In genomic region chr3:111999924-112000835, GRCh38 we compare ENCODE assay signal across 10 cellular contexts. TPM values are rescaled to one million over a fixed set of nuclear protein-coding genes. Genes with fewer than 3 reads are reported as not detected.
DNase-seq lines count a peak whose midpoint lies in the region; ATAC-seq and TF ChIP-seq lines count a peak whose summit lies in the region.
"Had no signal": no experiment of that assay in that cellular context is flagged by ENCODE, and none has a peak within 500 bp of the region (broad histone marks: within the 10 kb centered on the region; RNA-seq: fewer than 3 reads in every experiment).

No MANE protein-coding gene starts in this region.

- H2AK5ac ChIP-seq in mesendoderm (ENCODE audit: low read length) = peak overlapping the region; percentile 46

- peak overlapping the region; percentile 13 for H3K18ac ChIP-seq in mesendoderm (ENCODE audit: low read length)

- TF ChIP-seq CTCF in brain (conservative IDR thresholded peaks at IDR 0.05) = no peak

- H3K4me1 Mint-ChIP-seq in brain = peaks cover 64% of the 10 kb centered on the region

- H3K4me1 ChIP-seq in mesendoderm (ENCODE audit: control insufficient read depth, low read depth, low read length) = peaks cover 10% of the 10 kb centered on the region
- H3K4me1 ChIP-seq: A549, pancreas had no signal

- no peak overlapping the region for H2BK5ac ChIP-seq in mesendoderm (ENCODE audit: low read length)

- no peaks in the 10 kb centered on the region for H3K27me3 ChIP-seq in mesendoderm (ENCODE audit: insufficient read depth, low read length, poor library complexity)
- H3K27me3 ChIP-seq: pancreas had no signal

- no peaks in the 10 kb centered on the region for H3K79me2 ChIP-seq in mesendoderm (ENCODE audit: control insufficient read depth, insufficient read depth, low read length)

- DNase-seq in NCI-H1092 treated with DMSO at 0.1 percent for 48 hours (lab: John Stamatoyannopoulos, UW) = peak; percentile 63
- DNase-seq in NCI-H1092 (lab: John Stamatoyannopoulos, UW) = no peak
- DNase-seq in mesendoderm = no peak
- no peak for DNase-seq in medulla oblongata (ENCODE audit: extremely low spot score)

- peaks cover 29% of the 10 kb centered on the region for H3K36me3 Mint-ChIP-seq in brain

- H3K4me3 Mint-ChIP-seq in brain = peak overlapping the region; percentile 92 to 97 (median 95)

- no CpG with 5 or more reads among the region's 9 CpGs for WGBS in mesendoderm (ENCODE audit: extremely low coverage, insufficient coverage, low lambda C conversion rate)

- peak overlapping the region; percentile 98 to 100 (median 99) for H3K27ac Mint-ChIP-seq in brain

- peak overlapping the region; percentile 74 for H3K4me3 ChIP-seq in mesendoderm (ENCODE audit: low read length)
- H3K4me3 ChIP-seq: A549 had no signal

- H3K9ac ChIP-seq in mesendoderm (ENCODE audit: low read length) = peak overlapping the region; percentile 81

- no peaks in the 10 kb centered on the region for H3K36me3 ChIP-seq in mesendoderm (ENCODE audit: control insufficient read depth, insufficient read depth, low read length)
- H3K36me3 ChIP-seq: pancreas had no signal

- peak overlapping the region; percentile 60 for H4K5ac ChIP-seq in mesendoderm (ENCODE audit: low read length)

- no peaks in the 10 kb centered on the region for H3K9me3 Mint-ChIP-seq in brain

- no peaks in the 10 kb centered on the region for H3K79me1 ChIP-seq in mesendoderm (ENCODE audit: low read length)

- no peak overlapping the region for H3K23ac ChIP-seq in mesendoderm (ENCODE audit: low read length)

- peaks cover 13% of the 10 kb centered on the region for H3K27me3 Mint-ChIP-seq in brain

- H2BK15ac ChIP-seq in mesendoderm (replicated peaks; ENCODE audit: low read depth) = no peak overlapping the region

- peak overlapping the region; percentile 77 for H3K56ac ChIP-seq in mesendoderm (ENCODE audit: low read length)

- H3K27ac ChIP-seq in mesendoderm (ENCODE audit: low read depth, low read length) = no peak overlapping the region
- H3K27ac ChIP-seq: A549, pancreas had no signal

- no peak overlapping the region for H2BK120ac ChIP-seq in mesendoderm (ENCODE audit: low read depth, low read length)

- no peak overlapping the region for H3K4ac ChIP-seq in mesendoderm (ENCODE audit: low read depth, low read length)

- peak; percentile 30 for ATAC-seq in HG03432 (IDR thresholded peaks at IDR 0.05; ENCODE audit: unreplicated experiment)
- ATAC-seq in GM21528 (IDR thresholded peaks at IDR 0.05; ENCODE audit: low FRiP score, unreplicated experiment) = no peak
- no peak for ATAC-seq in GM21423 (IDR thresholded peaks at IDR 0.05; ENCODE audit: unreplicated experiment)
- ATAC-seq: A549 had no signal

- H3K4me2 ChIP-seq in mesendoderm (ENCODE audit: low read length) = peak overlapping the region; percentile 62
- H3K4me2 ChIP-seq: A549 had no signal

- H4K8ac ChIP-seq in mesendoderm (ENCODE audit: low read depth, low read length) = no peak overlapping the region

RNA-seq across cellular contexts. Expression of gene TAGLN3, which starts 1.5 kb away (rescaled TPM):
- 1,344 TPM for polyA plus RNA-seq in brain (ENCODE audit: insufficient read depth, low read depth, low replicate concordance)
- 4.0 TPM for polyA plus RNA-seq in mesendoderm (2013, experiment 1 of 2)
- 3.9 TPM for polyA plus RNA-seq in mesendoderm (2013, experiment 2 of 2)
- polyA plus RNA-seq: A549 had no signal

RNA-seq across cellular contexts. Expression of gene ABHD10, which starts 21.4 kb away (rescaled TPM):
- 37.4 TPM for polyA plus RNA-seq in brain (ENCODE audit: insufficient read depth, low read depth, low replicate concordance)
- polyA plus RNA-seq in mesendoderm (2013, experiment 1 of 2) = 14.4 TPM
- polyA plus RNA-seq in mesendoderm (2013, experiment 2 of 2) = 15.3 TPM

RNA-seq across cellular contexts. Expression of gene TMPRSS7, which starts 34.4 kb away (rescaled TPM):
- not detected for polyA plus RNA-seq in brain (ENCODE audit: insufficient read depth, low read depth, low replicate concordance)
- polyA plus RNA-seq in mesendoderm (2013, experiment 1 of 2) = 0.01 TPM
- polyA plus RNA-seq in mesendoderm (2013, experiment 2 of 2) = not detected
- polyA plus RNA-seq: pancreas had no signal
